ENCODE assay signal across 16 cellular contexts in genomic region chr17:17560167-17560566, GRCh38. TPM values are rescaled to one million over a fixed set of nuclear protein-coding genes. Genes with fewer than 3 reads are reported as not detected.
DNase-seq lines count a peak whose midpoint lies in the region; ATAC-seq and TF ChIP-seq lines count a peak whose summit lies in the region.
"Had no signal": no experiment of that assay in that cellular context is flagged by ENCODE, and none has a peak within 500 bp of the region (broad histone marks: within the 10 kb centered on the region; RNA-seq: fewer than 3 reads in every experiment).

No MANE protein-coding gene starts in this region.

- no peak overlapping the region for H3K4me3 ChIP-seq in BLaER1
- no peak overlapping the region for H3K4me3 ChIP-seq in HUES6 (ENCODE audit: low read depth, low read length)
- no peak overlapping the region for H3K4me3 ChIP-seq in stomach
- no peak overlapping the region for H3K4me3 ChIP-seq in gastroesophageal sphincter

- 88 to 93% (median 89%) methylated on average over 10 of the region's 10 CpGs for WGBS in stomach, 5 donors
- 100% methylated on average over 1 of the region's 10 CpGs; no CpG with 5 or more reads in 1 of the 2 donors for WGBS in gastroesophageal sphincter (ENCODE audit: low coverage in 1 of 2), 2 donors

- no peaks in the 10 kb centered on the region for H3K9me3 ChIP-seq in BLaER1
- no peaks in the 10 kb centered on the region for H3K9me3 ChIP-seq in HUES6 (ENCODE audit: control insufficient read depth, insufficient read depth, low read depth, low read length)
- H3K9me3 ChIP-seq in stomach, result no peaks in the 10 kb centered on the region
- H3K9me3 ChIP-seq in gastroesophageal sphincter, result no peaks in the 10 kb centered on the region

- H3K4me1 ChIP-seq in BLaER1 (peaks cover 100% of the 10 kb centered on the region), HUES6 (ENCODE audit: control insufficient read depth, insufficient read depth, low read length) (peaks cover 7% of the 10 kb centered on the region; the same call in 1 of the 2 replicates), stomach (peaks cover 32 to 71% (median 45%) of the 10 kb centered on the region in 4 donors), gastroesophageal sphincter (peaks cover 0 to 6% (median 0%) of the 10 kb centered on the region in 3 donors)

- TF ChIP-seq EP300 in stomach (IDR thresholded peaks at IDR 0.05), result no peak
- TF ChIP-seq EP300 in gastroesophageal sphincter (IDR thresholded peaks at IDR 0.05), result no peak

- TF ChIP-seq POLR2A in stomach (IDR thresholded peaks at IDR 0.05), result no peak
- TF ChIP-seq POLR2A in gastroesophageal sphincter (IDR thresholded peaks at IDR 0.05), result no peak

- H3K36me3 ChIP-seq in BLaER1 (no peaks in the 10 kb centered on the region), HUES6 (ENCODE audit: control insufficient read depth, insufficient read depth, low read length) (no peaks in the 10 kb centered on the region), stomach (no peaks in the 10 kb centered on the region), gastroesophageal sphincter (no peaks in the 10 kb centered on the region)

- intact Hi-C loops in stomach (cut with DNase I; ENCODE audit: low total_unique reads), result no loop called here

- H3K27me3 ChIP-seq in BLaER1, result no peaks in the 10 kb centered on the region
- H3K27me3 ChIP-seq in HUES6 (ENCODE audit: control insufficient read depth, insufficient read depth, low read length), result no peaks in the 10 kb centered on the region
- H3K27me3 ChIP-seq in stomach, result no peaks in the 10 kb centered on the region
- H3K27me3 ChIP-seq in gastroesophageal sphincter, result no peaks in the 10 kb centered on the region

- peak overlapping the region; percentile 38; the same call in 1 of the 2 replicates for H3K9ac ChIP-seq in BLaER1
- no peak overlapping the region for H3K9ac ChIP-seq in HUES6 (ENCODE audit: low read length)

- H3K4me2 ChIP-seq in BLaER1, result peak overlapping the region; percentile 89

- H4K20me1 ChIP-seq in BLaER1, result no peaks in the 10 kb centered on the region

- H3K27ac ChIP-seq in BLaER1 (peak overlapping the region; percentile 89), HUES6 (ENCODE audit: low read depth, low read length) (0 out of 2 replicates have a peak overlapping the region, but pooled peaks have one; percentile 48), stomach (peak overlapping the region; percentile 79 to 92 (median 87)), gastroesophageal sphincter (no peak overlapping the region)

- peak; percentile 65 for ATAC-seq in left lobe of liver
- no peak for ATAC-seq in gastroesophageal sphincter
- ATAC-seq: CD8-positive, alpha-beta T cell had no signal

- TF ChIP-seq CTCF in stomach (IDR thresholded peaks at IDR 0.05) (no peak), gastroesophageal sphincter (IDR thresholded peaks at IDR 0.05) (no peak)

- DNase-seq in left lobe of liver (ENCODE audit: low spot score), result peak; percentile 90
- no peak for DNase-seq in stomach
- no peak for DNase-seq in NCI-H82 treated with DMSO at 0.1 percent for 48 hours (lab: John Stamatoyannopoulos, UW; ENCODE audit: unreplicated experiment)
- no peak for DNase-seq in DMS79 treated with DMSO at 0.1 percent for 48 hours (lab: John Stamatoyannopoulos, UW)
- no peak for DNase-seq in cerebellum (ENCODE audit: low spot score)
- DNase-seq: ACHN; CD8-positive, alpha-beta T cell; COR-L47; DMS153; DND-41; GDM1; HCEC 1CT; HFFc6 had no signal

RNA-seq across cellular contexts. Expression of gene PEMT, which starts 31.3 kb away (rescaled TPM):
- 180 TPM for total RNA-seq in left lobe of liver
- 10 to 100 TPM in 4 of 5 donors, 1 to 10 TPM in 1; 7.0 to 44.6 (median 30.3) TPM for total RNA-seq in stomach
- polyA plus RNA-seq in stomach, result 10 to 100 TPM; 13.3 to 38.1 (median 23.7) TPM
- total RNA-seq in cerebellum, result 17.9 TPM
- total RNA-seq in gastroesophageal sphincter, result 10 to 100 TPM in 3 of 4 donors, 1 to 10 TPM in 1; 8.6 to 20.7 (median 17.5) TPM

Comparison
In these comparisons a context has a peak if more than half of its experiments do, and no peak if none do; other contexts are left out.
1. H3K27ac ChIP-seq: peak in BLaER1 (single experiment), HUES6 (single experiment) and stomach (5 of 5); none in gastroesophageal sphincter (0 of 4).